In genomic region chr1:41978986-41979385, GRCh38 we compare ENCODE assay signal across 23 cellular contexts.
"Had no signal": no experiment of that assay in that cellular context is flagged by ENCODE, and none has a peak within 500 bp of the region (broad histone marks: within the 10 kb centered on the region; RNA-seq: fewer than 3 reads in every experiment).

No MANE protein-coding gene starts in this region.

- ATAC-seq: K562, Panc1, PC-3 had no signal

- H3K9me3 Mint-ChIP-seq: IgD-negative memory B cell had no signal

- H3K4me3 ChIP-seq: K562 had no signal

- H3K4me1 Mint-ChIP-seq: IgD-negative memory B cell had no signal

- H3K4me2 ChIP-seq: KMS-11, SK-N-SH had no signal

- H3K27ac ChIP-seq: HL-60, KMS-11, RWPE1 had no signal

- H3K9me3 ChIP-seq: SK-N-SH had no signal

- H3K9ac ChIP-seq: KMS-11, SK-N-SH had no signal

- DNase-seq: Kasumi-1, MM.1S, NCI-H1092 treated with DMSO at 0.1 percent for 48 hours, NCI-H1436, NCI-H187, NCI-H2029, NCI-H2081 treated with DMSO at 0.1 percent for 48 hours, NCI-H2171, NCI-H226, NCI-H446, NCI-H510A, NCI-H524 treated with DMSO at 0.1 percent for 48 hours, NCI-H69, NCI-H774, PC-3, SHP77, SK-N-SH had no signal

- H3K27ac Mint-ChIP-seq: IgD-negative memory B cell had no signal

- H3K4me3 Mint-ChIP-seq: IgD-negative memory B cell had no signal

- H3K36me3 Mint-ChIP-seq: IgD-negative memory B cell had no signal
